8 cellular contexts compared by ENCODE assay signal in genomic region chr16:58733671-58734458, GRCh38. TPM values are rescaled to one million over a fixed set of nuclear protein-coding genes. Genes with fewer than 3 reads are reported as not detected.
DNase-seq lines count a peak whose midpoint lies in the region; TF ChIP-seq lines count a peak whose summit lies in the region.

TSS of gene GOT2 (minus strand) at chr16:58734316. CDS start at chr16:58734228, 88 bp downstream.

- H3K27me3 Mint-ChIP-seq in H9 (ENCODE audit: low read depth) = no peaks in the 10 kb centered on the region; the same call in 1 of the 2 replicates
- no peaks in the 10 kb centered on the region for H3K27me3 Mint-ChIP-seq in activated naive CD4-positive, alpha-beta T cell treated with anti-CD3 and anti-CD28 coated beads for 36 hours (ENCODE audit: low read depth)

- peak within 1 kb of the TSS; percentile 68 for H3K9ac ChIP-seq in H9 (ENCODE audit: extremely low read depth, insufficient read length, low read length)

- H3K9me3 ChIP-seq in H9 (ENCODE audit: control insufficient read depth, low read depth, low read length) = no peaks in the 10 kb centered on the region
- no peaks in the 10 kb centered on the region for H3K9me3 ChIP-seq in SJSA1 (replicated peaks)

- TF ChIP-seq CTCF in H9 (conservative IDR thresholded peaks at IDR 0.05) = peak; percentile 96

- peak within 1 kb of the TSS; percentile 86 for H3K4me3 ChIP-seq in SJSA1

- H2BK120ac ChIP-seq in H9 (ENCODE audit: low read depth, low read length, poor library complexity, severe bottlenecking) = no peak within 1 kb of the TSS

- no peak within 1 kb of the TSS for H4K5ac ChIP-seq in H9 (ENCODE audit: insufficient read length, low read depth, low read length)

- H3K9me3 Mint-ChIP-seq in H9 = no peaks in the 10 kb centered on the region
- H3K9me3 Mint-ChIP-seq in activated naive CD4-positive, alpha-beta T cell treated with anti-CD3 and anti-CD28 coated beads for 36 hours = no peaks in the 10 kb centered on the region

- no peak within 1 kb of the TSS for H2BK15ac ChIP-seq in H9 (ENCODE audit: low read depth, low read length)

- H3K27me3 ChIP-seq in H9 (ENCODE audit: insufficient read depth, low read length) (no peaks in the 10 kb centered on the region), SJSA1 (replicated peaks) (no peaks in the 10 kb centered on the region)

- H3K56ac ChIP-seq in H9 (ENCODE audit: insufficient read length, low read depth, low read length) = no peak within 1 kb of the TSS

- H3K4me2 ChIP-seq in H9 (ENCODE audit: insufficient read depth, insufficient read length, low read length) = peak within 1 kb of the TSS; percentile 83

- peak; percentile 50 for DNase-seq in GF-D8 (lab: John Stamatoyannopoulos, UW)
- peak; percentile 92 for DNase-seq in H9
- peak; percentile 85 for DNase-seq in M059J (ENCODE audit: low read depth)
- peak; percentile 82 to 84 for DNase-seq in SJSA1 (ENCODE audit: low read depth in 1 of 2, low spot score in 2 of 2)
- peak; percentile 83 for DNase-seq in activated naive CD4-positive, alpha-beta T cell treated with anti-CD3 and anti-CD28 coated beads for 36 hours
- peak; percentile 77 for DNase-seq in globus pallidus (ENCODE audit: low spot score)
- DNase-seq in occipital lobe (lab: John Stamatoyannopoulos, UW) = peak; percentile 82

- H2BK5ac ChIP-seq in H9 (ENCODE audit: insufficient read length, low read length) = no peak within 1 kb of the TSS

- no peak within 1 kb of the TSS for H4K91ac ChIP-seq in H9 (ENCODE audit: insufficient read length, low read depth, low read length)

- H3K23me2 ChIP-seq in H9 (ENCODE audit: insufficient read length, low read depth, low read length, poor library complexity, severe bottlenecking) = peaks cover 7% of the 10 kb centered on the region

- peak within 1 kb of the TSS; percentile 72 for H3K18ac ChIP-seq in H9 (ENCODE audit: insufficient read length, low read depth, low read length)

- H3K27ac ChIP-seq in H9 (ENCODE audit: insufficient read length, low read depth, low read length) (no peak within 1 kb of the TSS), SJSA1 (peak within 1 kb of the TSS; percentile 42), temporal lobe (ENCODE audit: low read depth, low read length) (peak within 1 kb of the TSS; percentile 54)

- H2AFZ ChIP-seq in H9 (ENCODE audit: low read length) = peak within 1 kb of the TSS; percentile 79

- H3K79me1 ChIP-seq in H9 (ENCODE audit: insufficient read depth, low read depth, low read length, poor library complexity, severe bottlenecking) = peaks cover 5% of the 10 kb centered on the region

- no peak within 1 kb of the TSS for H2BK12ac ChIP-seq in H9 (ENCODE audit: insufficient read length, low read depth, low read length)

- H3K4me3 Mint-ChIP-seq in H9 = peak within 1 kb of the TSS; percentile 100
- peak within 1 kb of the TSS; percentile 95 for H3K4me3 Mint-ChIP-seq in activated naive CD4-positive, alpha-beta T cell treated with anti-CD3 and anti-CD28 coated beads for 36 hours

- peaks cover 28% of the 10 kb centered on the region; the same call in 1 of the 2 replicates for H3K79me2 ChIP-seq in H9 (ENCODE audit: insufficient read depth, low read length)

- H3K23ac ChIP-seq in H9 (ENCODE audit: insufficient read length, low read depth, low read length) = no peak within 1 kb of the TSS

- H3K4ac ChIP-seq in H9 (ENCODE audit: low read depth, low read length) = no peak within 1 kb of the TSS

- CTCF ChIA-PET in activated naive CD4-positive, alpha-beta T cell treated with anti-CD3 and anti-CD28 coated beads for 36 hours (lab: Charles Lee) = interaction anchor here (0.5 to 2.7 kb wide), 4 partner anchors 22 to 322 kb away, joined by 3 to 12 read pairs (median 4); no protein-coding TSS in a partner anchor

- peak within 1 kb of the TSS; percentile 89 to 99 (median 90) for H3K27ac Mint-ChIP-seq in H9
- peak within 1 kb of the TSS; percentile 84 for H3K27ac Mint-ChIP-seq in activated naive CD4-positive, alpha-beta T cell treated with anti-CD3 and anti-CD28 coated beads for 36 hours

- peak within 1 kb of the TSS; percentile 57 for H3K14ac ChIP-seq in H9 (ENCODE audit: insufficient read depth, low read length)

- H3K4me1 Mint-ChIP-seq in H9 = peaks cover 20 to 26% of the 10 kb centered on the region in 2 experiments
- H3K4me1 Mint-ChIP-seq in activated naive CD4-positive, alpha-beta T cell treated with anti-CD3 and anti-CD28 coated beads for 36 hours (ENCODE audit: low read depth) = peaks cover 42% of the 10 kb centered on the region

- intact Hi-C loops in activated naive CD4-positive, alpha-beta T cell treated with anti-CD3 and anti-CD28 coated beads for 36 hours (cut with micrococcal nuclease) = loop anchor here (2.0 to 10.0 kb wide), 5 partner anchors 341 to 858 kb away; partner anchors contain the start of genes CFAP20, GINS3 and MMP15

- peaks cover 4 to 14% (median 8%) of the 10 kb centered on the region in 3 experiments; a peak in 5 of 7 replicates for H3K36me3 Mint-ChIP-seq in H9 (ENCODE audit: insufficient read depth in 1 of 3, low read depth in 3 of 3)
- H3K36me3 Mint-ChIP-seq in activated naive CD4-positive, alpha-beta T cell treated with anti-CD3 and anti-CD28 coated beads for 36 hours (ENCODE audit: low read depth) = peaks cover 13% of the 10 kb centered on the region

- no peak within 1 kb of the TSS for H4K8ac ChIP-seq in H9 (replicated peaks; ENCODE audit: insufficient read length, low read depth, low read length)

- H3K36me3 ChIP-seq in SJSA1 = peaks cover 23% of the 10 kb centered on the region

- H3T11ph ChIP-seq in H9 (ENCODE audit: low read length) = no peak within 1 kb of the TSS

- WGBS in H9 (ENCODE audit: extremely low coverage, insufficient read length, low lambda C conversion rate) = no CpG with 5 or more reads among the region's 68 CpGs

- peaks cover 3% of the 10 kb centered on the region; the same call in 1 of the 2 replicates for H3K4me1 ChIP-seq in H9 (ENCODE audit: insufficient read depth, low read length)
- H3K4me1 ChIP-seq in SJSA1 (replicated peaks) = peaks cover 11% of the 10 kb centered on the region

- H4K20me1 ChIP-seq in H9 (ENCODE audit: control insufficient read depth, insufficient read depth, insufficient read length) = no peaks in the 10 kb centered on the region

- H2AK5ac ChIP-seq in H9 (ENCODE audit: insufficient read length, low read length) = no peak within 1 kb of the TSS

- H2BK20ac ChIP-seq in H9 (ENCODE audit: low read depth, low read length, poor library complexity, severe bottlenecking) = no peak within 1 kb of the TSS

RNA-seq across cellular contexts. Expression of gene GOT2, which starts in this region (rescaled TPM):
- total RNA-seq in H9 (2021) (144 and 148 TPM in 2 replicates), occipital lobe (27.8 TPM), temporal lobe (39.6 TPM)
- 111 and 136 TPM in 2 replicates for total RNA-seq in M059J (2014; rRNA removed; shearing (Covaris generic))
- 38.0 and 57.4 TPM in 2 replicates for total RNA-seq in SJSA1 (2014; rRNA removed; shearing (Covaris generic))
- total RNA-seq in activated naive CD4-positive, alpha-beta T cell treated with anti-CD3 and anti-CD28 coated beads for 36 hours = 100 to 1,000 TPM; 156 to 162 TPM
